ENCODE assay signal across 18 cellular contexts in the genomic region with DNA sequence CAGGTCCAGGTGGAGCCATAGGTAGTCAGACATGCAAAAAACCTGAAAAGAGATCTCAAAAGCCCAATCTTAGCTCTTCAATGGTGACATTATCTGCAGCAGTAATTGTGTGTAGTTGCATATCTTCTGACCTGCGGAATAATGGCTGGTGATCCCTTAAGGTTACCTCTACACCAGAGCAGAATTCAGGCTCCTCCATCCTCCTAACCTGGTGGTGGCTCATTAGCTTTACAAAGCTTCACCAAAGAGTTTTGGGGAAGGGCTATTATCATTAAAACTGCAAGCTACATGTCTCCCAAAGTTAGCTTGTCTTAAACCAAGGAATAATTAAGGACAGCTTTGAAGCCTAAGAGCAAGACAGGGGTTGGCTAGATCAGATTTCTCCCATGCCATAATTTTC. TPM values are rescaled to one million over a fixed set of nuclear protein-coding genes. Genes with fewer than 3 reads are reported as not detected.
A peak's percentile ranks its signal among the peaks of the same experiment; 100 is the strongest.
DNase-seq lines count a peak whose midpoint lies in the region; ATAC-seq, FAIRE-seq and TF ChIP-seq lines count a peak whose summit lies in the region.
"Had no signal": no experiment of that assay in that cellular context is flagged by ENCODE, and none has a peak within 500 bp of the region (broad histone marks: within the 10 kb centered on the region; RNA-seq: fewer than 3 reads in every experiment).

No MANE protein-coding gene starts in this region.

- no peak for ATAC-seq in GM19328 (IDR thresholded peaks at IDR 0.05; ENCODE audit: unreplicated experiment)
- no peak for ATAC-seq in stimulated activated naive CD8-positive, alpha-beta T cell treated with anti-CD3 and anti-CD28 coated beads, Interleukin-15, Interleukin-2, amounts not matched to agents 100 U/mL and 50 U/mL, for 24 hours

- H3K9ac ChIP-seq in iPS-15b (ENCODE audit: low read depth, low read length), result peak overlapping the region; percentile 29
- H3K9ac ChIP-seq: BLaER1 treated with 17β-estradiol and CSF1 and Interleukin-3, amounts not matched to agents 10 nM and 100 nM had no signal

- no peaks in the 10 kb centered on the region for H3K36me3 ChIP-seq in H7 (replicated peaks; ENCODE audit: control insufficient read depth, insufficient read depth, low read length)
- H3K36me3 ChIP-seq in bronchial epithelial cell (ENCODE audit: control insufficient read depth, insufficient read depth, low read length), result no peaks in the 10 kb centered on the region
- H3K36me3 ChIP-seq in iPS-15b (ENCODE audit: control insufficient read depth, insufficient read depth, low read length), result no peaks in the 10 kb centered on the region
- H3K36me3 ChIP-seq: BLaER1 treated with 17β-estradiol and CSF1 and Interleukin-3, amounts not matched to agents 10 nM and 100 nM had no signal

- TF ChIP-seq CTCF in bronchial epithelial cell (IDR thresholded peaks at IDR 0.05; ENCODE audit: insufficient read depth, low read length, severe bottlenecking) (no peak), GM10266 (IDR thresholded peaks at IDR 0.05; ENCODE audit: control insufficient read depth, insufficient read depth, low read depth, missing control alignments) (no peak)

- H3K27me3 ChIP-seq in H7 (ENCODE audit: control insufficient read depth, insufficient read depth, low read length) (no peaks in the 10 kb centered on the region), bronchial epithelial cell (ENCODE audit: control insufficient read depth, insufficient read depth, low read length) (no peaks in the 10 kb centered on the region), iPS-15b (ENCODE audit: control insufficient read depth, insufficient read depth, low read length) (no peaks in the 10 kb centered on the region)
- H3K27me3 ChIP-seq: BLaER1 treated with 17β-estradiol and CSF1 and Interleukin-3, amounts not matched to agents 10 nM and 100 nM had no signal

- H3K9me3 ChIP-seq in iPS-15b (ENCODE audit: control insufficient read depth, insufficient read depth, low read length), result no peaks in the 10 kb centered on the region
- H3K9me3 ChIP-seq: BLaER1 treated with 17β-estradiol and CSF1 and Interleukin-3, amounts not matched to agents 10 nM and 100 nM had no signal

- peaks cover 36% of the 10 kb centered on the region for H3K4me1 ChIP-seq in iPS-15b (ENCODE audit: control insufficient read depth, insufficient read depth, low read length)
- H3K4me1 ChIP-seq: BLaER1 treated with 17β-estradiol and CSF1 and Interleukin-3, amounts not matched to agents 10 nM and 100 nM had no signal

- peak; percentile 52 for FAIRE-seq in bronchial epithelial cell (lab: Jason Lieb, UNC)
- FAIRE-seq: GM12891, GM19239, H54 had no signal

- peak; percentile 29 for DNase-seq in H7
- DNase-seq in bronchial epithelial cell (ENCODE audit: low read depth), result no peak
- no peak for DNase-seq in GM10266 (ENCODE audit: extremely low spot score)
- no peak for DNase-seq in OCI-M2 (lab: John Stamatoyannopoulos, UW; ENCODE audit: unreplicated experiment)
- DNase-seq in stimulated activated naive CD8-positive, alpha-beta T cell treated with anti-CD3 and anti-CD28 coated beads, Interleukin-15, Interleukin-2, amounts not matched to agents 100 U/mL and 50 U/mL, for 24 hours, result no peak
- DNase-seq: ACHN; Calu3; CD4-positive, CD25-positive, alpha-beta regulatory T cell; DMS 273 treated with DMSO at 0.1 percent for 48 hours; Karpas-422 had no signal

- H3K4me3 ChIP-seq in H7 (ENCODE audit: insufficient read depth, low read depth, low read length), result no peak overlapping the region
- H3K4me3 ChIP-seq in bronchial epithelial cell (ENCODE audit: low read depth, low read length), result no peak overlapping the region
- H3K4me3 ChIP-seq in iPS-15b (ENCODE audit: low read depth, low read length), result peak overlapping the region; percentile 20
- H3K4me3 ChIP-seq: BLaER1 treated with 17β-estradiol and CSF1 and Interleukin-3, amounts not matched to agents 10 nM and 100 nM had no signal

RNA-seq across cellular contexts. Expression of a gene that starts 42.6 kb away (rescaled TPM):
- total RNA-seq in H7 (2014; rRNA removed; shearing (Covaris generic)), result 2.7 and 3.8 TPM in 2 replicates
- 0.26 and 0.38 TPM in 2 replicates for total RNA-seq in bronchial epithelial cell
- total RNA-seq: A172; CD4-positive, CD25-positive, alpha-beta regulatory T cell; G401 had no signal
